In the genomic region with DNA sequence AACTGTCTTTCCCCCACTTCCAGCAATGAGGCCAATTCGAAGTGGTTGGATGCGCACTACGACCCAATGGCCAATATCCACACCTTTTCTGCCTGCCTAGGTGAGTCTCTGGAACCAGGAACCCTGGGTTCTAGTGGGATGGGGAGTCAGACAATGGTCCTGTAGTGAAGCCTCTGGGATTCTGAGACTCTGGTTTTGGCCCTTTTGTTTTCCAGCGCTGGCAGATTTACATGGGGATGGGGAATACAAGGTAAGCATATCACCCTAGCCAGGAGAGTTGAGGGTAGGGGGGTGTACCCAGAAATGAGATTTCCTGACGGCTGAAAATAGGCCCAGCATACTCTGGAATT, we compare ENCODE assay signal across 8 cellular contexts. TPM values are rescaled to one million over a fixed set of nuclear protein-coding genes. Genes with fewer than 3 reads are reported as not detected.
DNase-seq lines count a peak whose midpoint lies in the region; ATAC-seq and TF ChIP-seq lines count a peak whose summit lies in the region.

No MANE protein-coding gene starts in this region.

- peak overlapping the region; percentile 59 to 87 (median 80) for H3K27ac Mint-ChIP-seq in naive thymus-derived CD8-positive, alpha-beta T cell

- H2AFZ ChIP-seq in KMS-11 (ENCODE audit: low read depth): peak overlapping the region; percentile 97; the same call in 1 of the 2 replicates

- POLR2A ChIA-PET in naive thymus-derived CD8-positive, alpha-beta T cell (lab: Charles Lee): interaction anchor here (0.9 to 1.7 kb wide), 8 partner anchors 9 to 608 kb away, joined by 3 to 6 read pairs (median 5); partner anchors contain the start of genes ACTN3, DPP3, KDM2A and MRPL11

- H3K4me2 ChIP-seq in KMS-11: peak overlapping the region; percentile 83

- no peaks in the 10 kb centered on the region for H4K20me1 ChIP-seq in KMS-11 (ENCODE audit: insufficient read depth)

- H3K9me3 Mint-ChIP-seq in naive thymus-derived CD8-positive, alpha-beta T cell: no peaks in the 10 kb centered on the region

- intact Hi-C loops in dorsolateral prefrontal cortex (cut with DNase I): loop anchor here in 1 of 2 donors (1.0 to 2.0 kb wide), 2 partner anchors 30 to 57 kb away; partner anchors contain the start of genes CTSF and DPP3

- peaks cover 0 to 22% (median 5%) of the 10 kb centered on the region in 3 donors for H3K36me3 Mint-ChIP-seq in naive thymus-derived CD8-positive, alpha-beta T cell

- H3K27me3 ChIP-seq in KMS-11 (ENCODE audit: insufficient read depth, low read depth) (no peaks in the 10 kb centered on the region), dorsolateral prefrontal cortex (no peaks in the 10 kb centered on the region)

- H3K36me3 ChIP-seq in KMS-11 (ENCODE audit: insufficient read depth): no peaks in the 10 kb centered on the region

- no peak overlapping the region for H3K27ac ChIP-seq in KMS-11
- H3K27ac ChIP-seq in dorsolateral prefrontal cortex: peak overlapping the region in 30 of 59 donors; percentile 12 to 88 (median 77)

- no peak for ATAC-seq in naive thymus-derived CD8-positive, alpha-beta T cell
- ATAC-seq in HG03342 (IDR thresholded peaks at IDR 0.05; ENCODE audit: unreplicated experiment) (no peak), GM18861 (IDR thresholded peaks at IDR 0.05; ENCODE audit: unreplicated experiment) (no peak)

- no peak for TF ChIP-seq CTCF in AG09309 (IDR thresholded peaks at IDR 0.05; ENCODE audit: control insufficient read depth, insufficient read depth, low read depth, low read length, missing control alignments)
- TF ChIP-seq CTCF in KMS-11 (conservative IDR thresholded peaks at IDR 0.05; ENCODE audit: low read depth, low read length): no peak
- TF ChIP-seq CTCF in dorsolateral prefrontal cortex (IDR thresholded peaks at IDR 0.05 in 54 of 56, conservative IDR thresholded peaks at IDR 0.05 in 2 of 56; ENCODE audit: low read depth in 1 of 56, partially characterized antibody in 56 of 56): no peak

- H3K27me3 Mint-ChIP-seq in naive thymus-derived CD8-positive, alpha-beta T cell: no peaks in the 10 kb centered on the region

- H3K4me3 ChIP-seq in AG09309 (ENCODE audit: control insufficient read depth, low read depth, low read length) (peak overlapping the region; percentile 56), KMS-11 (IDR thresholded peaks at IDR 0.05; ENCODE audit: insufficient read depth, low read depth, low read length) (no peak overlapping the region), dorsolateral prefrontal cortex (peak overlapping the region; percentile 59 to 97 (median 85))

- H3K4me1 Mint-ChIP-seq in naive thymus-derived CD8-positive, alpha-beta T cell: peaks cover 11 to 21% (median 15%) of the 10 kb centered on the region in 4 donors

- peaks cover 6% of the 10 kb centered on the region for H3K79me2 ChIP-seq in KMS-11 (ENCODE audit: insufficient read depth, low read depth)

- peaks cover 9% of the 10 kb centered on the region for H3K4me1 ChIP-seq in KMS-11 (ENCODE audit: low read depth, poor library complexity, severe bottlenecking)

- H3K4me3 Mint-ChIP-seq in naive thymus-derived CD8-positive, alpha-beta T cell: peak overlapping the region; percentile 87 to 91 (median 88)

- H3K9ac ChIP-seq in KMS-11: no peak overlapping the region; the same call in 1 of the 2 replicates

- DNase-seq in AG09309 (ENCODE audit: low read depth): no peak
- DNase-seq in dorsolateral prefrontal cortex: no peak
- no peak for DNase-seq in naive thymus-derived CD8-positive, alpha-beta T cell
- DNase-seq in NCI-H526 treated with DMSO at 0.1 percent for 48 hours (lab: John Stamatoyannopoulos, UW): no peak
- DNase-seq in dermis blood vessel endothelial cell: no peak

RNA-seq across cellular contexts. Expression of gene BBS1, which starts 0.5 kb away (rescaled TPM):
- total RNA-seq in dorsolateral prefrontal cortex: 100 to 1,000 TPM in 39 of 120 experiments, 10 to 100 TPM in 81; 53.4 to 137 (median 93.2) TPM
- 10 to 100 TPM; 31.7 to 32.8 TPM for total RNA-seq in naive thymus-derived CD8-positive, alpha-beta T cell
- 10 to 100 TPM in 2 of 3 donors, 1 to 10 TPM in 1; 9.4 to 11.9 (median 11.2) TPM for polyA plus RNA-seq in naive thymus-derived CD8-positive, alpha-beta T cell
- 28.6 and 36.8 TPM in 2 replicates for total RNA-seq in dermis blood vessel endothelial cell

RNA-seq across cellular contexts. Expression of gene DPP3, which starts 30.7 kb away (rescaled TPM):
- total RNA-seq in dorsolateral prefrontal cortex: 10 to 100 TPM; 12.1 to 40.9 (median 22.3) TPM
- total RNA-seq in naive thymus-derived CD8-positive, alpha-beta T cell: 10 to 100 TPM; 20.0 to 23.7 TPM
- polyA plus RNA-seq in naive thymus-derived CD8-positive, alpha-beta T cell: 10 to 100 TPM; 20.0 to 25.4 (median 20.5) TPM
- 50.5 and 71.7 TPM in 2 replicates for total RNA-seq in dermis blood vessel endothelial cell

RNA-seq across cellular contexts. Expression of gene ZDHHC24, which starts 34.9 kb away (rescaled TPM):
- total RNA-seq in dorsolateral prefrontal cortex: 10 to 100 TPM in 118 of 120 experiments, 1 to 10 TPM in 2; 9.6 to 20.9 (median 14.9) TPM
- total RNA-seq in naive thymus-derived CD8-positive, alpha-beta T cell: 10 to 100 TPM; 26.3 to 29.3 TPM
- 10 to 100 TPM in 2 of 3 donors, 1 to 10 TPM in 1; 9.6 to 14.1 (median 10.5) TPM for polyA plus RNA-seq in naive thymus-derived CD8-positive, alpha-beta T cell
- total RNA-seq in dermis blood vessel endothelial cell: 26.2 and 33.0 TPM in 2 replicates

RNA-seq across cellular contexts. Expression of gene ACTN3, which starts 35.7 kb away (rescaled TPM):
- total RNA-seq in dorsolateral prefrontal cortex: 1 to 10 TPM in 1 of 120 experiments, under 1 TPM in 29, not detected in 90; 0.13 to 1.1 (median 0.26) TPM
- under 1 TPM in 1 of 2 experiments, not detected in 1; 0.27 TPM for total RNA-seq in naive thymus-derived CD8-positive, alpha-beta T cell
- under 1 TPM in 1 of 3 donors, not detected in 2; 0.08 TPM for polyA plus RNA-seq in naive thymus-derived CD8-positive, alpha-beta T cell
- under 0.01 and 0.14 TPM in 2 replicates for total RNA-seq in dermis blood vessel endothelial cell

RNA-seq across cellular contexts. Expression of gene PELI3, which starts 44.3 kb away (rescaled TPM):
- total RNA-seq in dorsolateral prefrontal cortex (10 to 100 TPM; 33.1 to 92.5 (median 61.0) TPM), dermis blood vessel endothelial cell (3.7 and 4.9 TPM in 2 replicates)
- 10 to 100 TPM; 15.0 to 16.3 TPM for total RNA-seq in naive thymus-derived CD8-positive, alpha-beta T cell
- polyA plus RNA-seq in naive thymus-derived CD8-positive, alpha-beta T cell: 1 to 10 TPM; 2.7 to 4.1 (median 3.4) TPM
